In genomic region chr14:61643546-61643945, GRCh38 we compare ENCODE assay signal across 17 cellular contexts. TPM values are rescaled to one million over a fixed set of nuclear protein-coding genes. Genes with fewer than 3 reads are reported as not detected.
A peak's percentile ranks its signal among the peaks of the same experiment; 100 is the strongest.
DNase-seq lines count a peak whose midpoint lies in the region; ATAC-seq, FAIRE-seq and TF ChIP-seq lines count a peak whose summit lies in the region.
"Had no signal": no experiment of that assay in that cellular context is flagged by ENCODE, and none has a peak within 500 bp of the region (broad histone marks: within the 10 kb centered on the region; RNA-seq: fewer than 3 reads in every experiment).

No MANE protein-coding gene starts in this region.

- no peaks in the 10 kb centered on the region for H4K20me1 ChIP-seq in GM12878 (ENCODE audit: control insufficient read depth, insufficient read depth)

- 93% methylated on average over 2 of the region's 2 CpGs for WGBS in GM12878 (ENCODE audit: insufficient coverage, insufficient replicate concordance, low lambda C conversion rate, missing lambda C conversion rate)
- 82% methylated on average over 2 of the region's 2 CpGs for WGBS in mesenchymal stem cell

- H2BK15ac ChIP-seq in mesenchymal stem cell (ENCODE audit: low read depth, poor library complexity, severe bottlenecking) = no peak overlapping the region

- H3K9ac ChIP-seq in GM12878 (ENCODE audit: control insufficient read depth, insufficient read depth, low read length) (no peak overlapping the region), mesenchymal stem cell (ENCODE audit: low read length) (peak overlapping the region; percentile 22)

- H3K36me3 ChIP-seq in HEK293 (ENCODE audit: control insufficient read depth in 2 of 2, insufficient read depth in 1 of 2, low read length in 2 of 2) (no peaks in the 10 kb centered on the region), GM12878 (ENCODE audit: control insufficient read depth in 2 of 2, insufficient read depth in 2 of 2, low read length in 1 of 2) (no peaks in the 10 kb centered on the region), mesenchymal stem cell (ENCODE audit: control insufficient read depth in 1 of 2, insufficient read depth in 2 of 2, low read depth in 1 of 2, low read length in 2 of 2) (no peaks in the 10 kb centered on the region)
- H3K36me3 ChIP-seq: ascending aorta, right atrium auricular region, vagina had no signal

- H3K4ac ChIP-seq in mesenchymal stem cell (ENCODE audit: low read depth in 1 of 2, low read length in 2 of 2) = no peak overlapping the region

- H2BK5ac ChIP-seq in mesenchymal stem cell (ENCODE audit: low read depth, low read length, poor library complexity, severe bottlenecking) = no peak overlapping the region

- no peak overlapping the region for H2BK12ac ChIP-seq in mesenchymal stem cell (ENCODE audit: low read length in 2 of 2)

- H3K18ac ChIP-seq in mesenchymal stem cell (ENCODE audit: low read depth in 1 of 2, low read length in 2 of 2) = no peak overlapping the region

- no peak for TF ChIP-seq CTCF in HEK293 (tag by site-specific recombination; IDR thresholded peaks at IDR 0.05)
- no peak for TF ChIP-seq CTCF in GM12878 (IDR thresholded peaks at IDR 0.05 in 2 of 3, conservative IDR thresholded peaks at IDR 0.05 in 1 of 3; ENCODE audit: control insufficient read depth in 2 of 3, extremely low read depth in 1 of 3, insufficient read depth in 1 of 3, low read depth in 3 of 3, low read length in 3 of 3)
- TF ChIP-seq CTCF in omental fat pad (IDR thresholded peaks at IDR 0.05) = no peak

- H3K4me1 ChIP-seq in HEK293 (ENCODE audit: control insufficient read depth, insufficient read depth, low read length) (peaks cover 12% of the 10 kb centered on the region; the same call in 1 of the 2 replicates), GM12878 (ENCODE audit: control insufficient read depth, insufficient read depth, low read length) (peaks cover 8% of the 10 kb centered on the region), mesenchymal stem cell (ENCODE audit: control insufficient read depth, insufficient read depth, low read depth, low read length) (peaks cover 2% of the 10 kb centered on the region)
- H3K4me1 ChIP-seq: right atrium auricular region, vagina had no signal

- RAD21 ChIA-PET in GM12878 (lab: Charles Lee; ENCODE audit: unreplicated experiment) = no interaction called here

- peak; percentile 96 for FAIRE-seq in GM12878 (lab: Jason Lieb, UNC)
- FAIRE-seq: GM12892 had no signal

- POLR2A ChIA-PET in HEK293 (lab: Yijun Ruan, JAX) (no interaction called here), GM12878 (lab: Charles Lee) (no interaction called here)

- no peak overlapping the region for H3K4me2 ChIP-seq in GM12878 (ENCODE audit: control insufficient read depth, insufficient read depth)
- H3K4me2 ChIP-seq in mesenchymal stem cell (ENCODE audit: low read length, poor library complexity, severe bottlenecking) = no peak overlapping the region

- H4K91ac ChIP-seq in mesenchymal stem cell (ENCODE audit: low read length) = no peak overlapping the region

- CTCF ChIA-PET in HEK293 (lab: Yijun Ruan, JAX) = no interaction called here
- CTCF ChIA-PET in GM12878 (lab: Yijun Ruan, JAX) = no interaction called here

- BruUV-seq in GM12878 (replicated peaks; lab: Mats Ljungman, UMichigan) = no TSS peak

- H2BK120ac ChIP-seq in mesenchymal stem cell (ENCODE audit: low read depth, low read length) = no peak overlapping the region

- no peaks in the 10 kb centered on the region for H3K79me2 ChIP-seq in GM12878 (ENCODE audit: control insufficient read depth, insufficient read depth, low read length)

- intact Hi-C loops in GM12878 (cut with micrococcal nuclease; ENCODE audit: unreplicated experiment) = no loop called here

- DNase-seq in AG20443 (ENCODE audit: low spot score) (peak; percentile 63), GM12878 (ENCODE audit: low read depth, low spot score) (no peak), mesenchymal stem cell (peak; percentile 70), omental fat pad (ENCODE audit: low spot score) (no peak), NCI-H2196 (lab: John Stamatoyannopoulos, UW; ENCODE audit: unreplicated experiment) (no peak), OCI-M2 (lab: John Stamatoyannopoulos, UW; ENCODE audit: unreplicated experiment) (no peak)
- no peak for DNase-seq in stimulated activated CD4-positive, alpha-beta T cell treated with anti-CD3 and anti-CD28 coated beads, Interleukin-12 subunit alpha, Interleukin-12 subunit beta, amount 100 ng/mL, for 4 hours
- DNase-seq: activated CD4-positive, CD25-positive, alpha-beta regulatory T cell treated with anti-CD3 and anti-CD28 coated beads, Interleukin-2, amount 50 U/mL, for 72 hours; cortex of kidney; immature natural killer cell; NCI-H2029; SIG-M5 had no signal

- SMC1A ChIA-PET in GM12878 (lab: Charles Lee; ENCODE audit: uncharacterized antibody, unreplicated experiment) = no interaction called here

- TF ChIP-seq POLR2A in GM12878 (IDR thresholded peaks at IDR 0.05; ENCODE audit: low read depth, low read length) = no peak

- no peak overlapping the region for H2AFZ ChIP-seq in GM12878 (ENCODE audit: control insufficient read depth, low read depth, low read length)
- H2AFZ ChIP-seq in mesenchymal stem cell (ENCODE audit: low read depth, low read length) = no peak overlapping the region

- H4K8ac ChIP-seq in mesenchymal stem cell (ENCODE audit: low read length) = no peak overlapping the region

- no peak for TF ChIP-seq EP300 in GM12878 (IDR thresholded peaks at IDR 0.05; ENCODE audit: borderline replicate concordance in 1 of 2, control insufficient read depth in 1 of 2, low read depth in 2 of 2, low read length in 2 of 2)

- no peak overlapping the region for H3K4me3 ChIP-seq in HEK293 (ENCODE audit: low read depth, low read length)
- H3K4me3 ChIP-seq in GM12878 = no peak overlapping the region
- H3K4me3 ChIP-seq in mesenchymal stem cell (ENCODE audit: insufficient read depth in 1 of 2, low read depth in 1 of 2, low read length in 2 of 2) = no peak overlapping the region
- H3K4me3 ChIP-seq: ascending aorta, right atrium auricular region, vagina had no signal

- H3K27me3 ChIP-seq in GM12878 (replicated peaks in 1 of 2; ENCODE audit: control insufficient read depth in 2 of 2, insufficient read depth in 2 of 2, low read length in 1 of 2) (no peaks in the 10 kb centered on the region), mesenchymal stem cell (ENCODE audit: control insufficient read depth in 1 of 2, insufficient read depth in 1 of 2, low read length in 2 of 2) (no peaks in the 10 kb centered on the region)
- H3K27me3 ChIP-seq: ascending aorta, right atrium auricular region, vagina had no signal

- H3K27ac ChIP-seq in HEK293 (ENCODE audit: extremely low read depth, low read depth, low read length) (no peak overlapping the region), GM12878 (ENCODE audit: control insufficient read depth, insufficient read depth) (no peak overlapping the region), mesenchymal stem cell (ENCODE audit: low read length, poor library complexity, severe bottlenecking) (no peak overlapping the region)
- H3K27ac ChIP-seq: ascending aorta, right atrium auricular region, vagina had no signal

- H2AK5ac ChIP-seq in mesenchymal stem cell (ENCODE audit: low read length, severe bottlenecking) = no peak overlapping the region

- in situ Hi-C loops in GM12878 (cut with MboI) = no loop called here

- no peak overlapping the region for H3K14ac ChIP-seq in mesenchymal stem cell (ENCODE audit: low read length in 2 of 2)

- no peak for TF ChIP-seq RAD21 in GM12878 (IDR thresholded peaks at IDR 0.05; ENCODE audit: insufficient read depth, low read depth, low read length)

- H3K79me1 ChIP-seq in mesenchymal stem cell (replicated peaks; ENCODE audit: low read length, poor library complexity, severe bottlenecking) = peaks cover 2% of the 10 kb centered on the region

- H3K9me3 ChIP-seq in HEK293 (ENCODE audit: control insufficient read depth, insufficient read depth, low read depth, low read length) (no peaks in the 10 kb centered on the region), GM12878 (replicated peaks; ENCODE audit: control insufficient read depth, insufficient read depth, low read length) (no peaks in the 10 kb centered on the region), mesenchymal stem cell (ENCODE audit: control insufficient read depth, low read length) (no peaks in the 10 kb centered on the region)
- H3K9me3 ChIP-seq: ascending aorta, right atrium auricular region, vagina had no signal

- ATAC-seq in GM12878 (no peak), omental fat pad (ENCODE audit: low FRiP score) (no peak)

- H3K23ac ChIP-seq in mesenchymal stem cell (ENCODE audit: low read length in 2 of 2) = no peak overlapping the region

TF ChIP-seq in HEK293, 187 proteins besides CTCF, POLR2A, EP300 and RAD21:
- TF ChIP-seq SCRT2 (tag by site-specific recombination; IDR thresholded peaks at IDR 0.05) (peak; percentile 39), ZBTB48 (tag by site-specific recombination; IDR thresholded peaks at IDR 0.05) (no peak)
TF ChIP-seq in HEK293: peak in this region for 1.

RNA-seq across cellular contexts. Expression of gene HIF1A, which starts 51.8 kb away (rescaled TPM):
- total RNA-seq in GM12878 (2013; cell fraction: nucleolus; rRNA removed) = 247 and 270 TPM in 2 replicates
- total RNA-seq in GM12878 (2014; rRNA removed) (89.4 and 91.4 TPM in 2 replicates), GM12878 (2014; rRNA removed; fragmentation: Illumina TruSeq; extraction: Trizol) (90.7 and 91.9 TPM in 2 replicates), GM12878 (2021) (80.7 and 84.4 TPM in 2 replicates), omental fat pad (100 to 1,000 TPM in 3 of 4 donors, 10 to 100 TPM in 1; 95.2 to 550 (median 159) TPM)
- 22.3 TPM for polyA plus RNA-seq in GM12878 (2011; ENCODE audit: low read depth)
- polyA plus RNA-seq in GM12878 (2011; rRNA removed) (97.0 and 107 TPM in 2 replicates), GM12878 (2014; fragmentation: Illumina TruSeq; extraction: Trizol) (83.3 and 103 TPM in 2 replicates), GM12878 (2014; fragmentation: Nextera tagmentation; extraction: Ambion mirVana) (10 to 100 TPM; 18.3 to 22.3 TPM), GM12878 (2014; rRNA removed) (51.9 and 65.7 TPM in 2 replicates), GM12878 (2016; fragmentation: Nextera tagmentation; extraction: Ambion mirVana) (10 to 100 TPM; 66.7 to 69.9 TPM)
- polyA plus RNA-seq in GM12878 (2011; cell fraction: cytosol; rRNA removed) = 37.8 and 42.2 TPM in 2 replicates
- polyA plus RNA-seq in GM12878 (2011; cell fraction: nucleus; rRNA removed) = 38.9 and 57.4 TPM in 2 replicates
- 32.0 and 35.6 TPM in 2 replicates for polyA plus RNA-seq in GM12878 (2012)
- polyA minus RNA-seq in GM12878 (2011; rRNA and poly(A)+ RNA removed) = 55.7 and 109 TPM in 2 replicates
- polyA minus RNA-seq in GM12878 (2011; cell fraction: cytosol; rRNA and poly(A)+ RNA removed) = 47.4 and 47.5 TPM in 2 replicates
- polyA minus RNA-seq in GM12878 (2011; cell fraction: nucleus; rRNA and poly(A)+ RNA removed) = 58.2 and 99.9 TPM in 2 replicates
- 346 TPM for polyA plus RNA-seq in mesenchymal stem cell (2013, experiment 1 of 2)
- polyA plus RNA-seq in mesenchymal stem cell (2013, experiment 2 of 2) = 339 TPM

Comparison
In these comparisons a context has a peak if more than half of its experiments do, and no peak if none do; other contexts are left out.
1. DNase-seq: peak in AG20443 (single experiment) and mesenchymal stem cell (single experiment); none in GM12878 (single experiment), stimulated activated CD4-positive, alpha-beta T cell treated with anti-CD3 and anti-CD28 coated beads, Interleukin-12 subunit alpha, Interleukin-12 subunit beta, amount 100 ng/mL, for 4 hours (single experiment), omental fat pad (single experiment), NCI-H2196 (single experiment) and OCI-M2 (single experiment).